ENCODE assay signal across 1 cellular context in the genomic region with DNA sequence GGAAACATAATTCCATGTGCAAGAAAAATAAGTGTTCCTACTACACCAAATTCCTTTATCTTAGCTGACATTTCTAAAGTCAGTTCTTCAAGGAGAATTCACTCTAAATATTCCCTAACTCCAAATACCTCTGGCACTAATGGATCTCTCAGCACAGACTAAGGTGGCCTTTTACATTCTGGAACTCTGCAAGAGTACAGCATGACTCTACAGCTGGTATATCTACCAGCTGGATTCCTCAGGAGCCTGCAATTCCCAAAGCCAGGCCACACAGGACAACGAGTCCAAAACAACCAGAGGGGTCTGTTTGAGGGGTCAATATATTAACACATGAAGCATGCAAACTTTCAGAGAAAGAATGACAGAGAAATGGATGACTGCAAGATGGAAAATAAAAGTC.
TF ChIP-seq lines count a peak whose summit lies in the region.

No MANE protein-coding gene starts in this region.

TF ChIP-seq in GM23338, 12 proteins besides CTCF, POLR2A, EP300 and RAD21 (continued from another document):
- TF ChIP-seq, protein P1, sequence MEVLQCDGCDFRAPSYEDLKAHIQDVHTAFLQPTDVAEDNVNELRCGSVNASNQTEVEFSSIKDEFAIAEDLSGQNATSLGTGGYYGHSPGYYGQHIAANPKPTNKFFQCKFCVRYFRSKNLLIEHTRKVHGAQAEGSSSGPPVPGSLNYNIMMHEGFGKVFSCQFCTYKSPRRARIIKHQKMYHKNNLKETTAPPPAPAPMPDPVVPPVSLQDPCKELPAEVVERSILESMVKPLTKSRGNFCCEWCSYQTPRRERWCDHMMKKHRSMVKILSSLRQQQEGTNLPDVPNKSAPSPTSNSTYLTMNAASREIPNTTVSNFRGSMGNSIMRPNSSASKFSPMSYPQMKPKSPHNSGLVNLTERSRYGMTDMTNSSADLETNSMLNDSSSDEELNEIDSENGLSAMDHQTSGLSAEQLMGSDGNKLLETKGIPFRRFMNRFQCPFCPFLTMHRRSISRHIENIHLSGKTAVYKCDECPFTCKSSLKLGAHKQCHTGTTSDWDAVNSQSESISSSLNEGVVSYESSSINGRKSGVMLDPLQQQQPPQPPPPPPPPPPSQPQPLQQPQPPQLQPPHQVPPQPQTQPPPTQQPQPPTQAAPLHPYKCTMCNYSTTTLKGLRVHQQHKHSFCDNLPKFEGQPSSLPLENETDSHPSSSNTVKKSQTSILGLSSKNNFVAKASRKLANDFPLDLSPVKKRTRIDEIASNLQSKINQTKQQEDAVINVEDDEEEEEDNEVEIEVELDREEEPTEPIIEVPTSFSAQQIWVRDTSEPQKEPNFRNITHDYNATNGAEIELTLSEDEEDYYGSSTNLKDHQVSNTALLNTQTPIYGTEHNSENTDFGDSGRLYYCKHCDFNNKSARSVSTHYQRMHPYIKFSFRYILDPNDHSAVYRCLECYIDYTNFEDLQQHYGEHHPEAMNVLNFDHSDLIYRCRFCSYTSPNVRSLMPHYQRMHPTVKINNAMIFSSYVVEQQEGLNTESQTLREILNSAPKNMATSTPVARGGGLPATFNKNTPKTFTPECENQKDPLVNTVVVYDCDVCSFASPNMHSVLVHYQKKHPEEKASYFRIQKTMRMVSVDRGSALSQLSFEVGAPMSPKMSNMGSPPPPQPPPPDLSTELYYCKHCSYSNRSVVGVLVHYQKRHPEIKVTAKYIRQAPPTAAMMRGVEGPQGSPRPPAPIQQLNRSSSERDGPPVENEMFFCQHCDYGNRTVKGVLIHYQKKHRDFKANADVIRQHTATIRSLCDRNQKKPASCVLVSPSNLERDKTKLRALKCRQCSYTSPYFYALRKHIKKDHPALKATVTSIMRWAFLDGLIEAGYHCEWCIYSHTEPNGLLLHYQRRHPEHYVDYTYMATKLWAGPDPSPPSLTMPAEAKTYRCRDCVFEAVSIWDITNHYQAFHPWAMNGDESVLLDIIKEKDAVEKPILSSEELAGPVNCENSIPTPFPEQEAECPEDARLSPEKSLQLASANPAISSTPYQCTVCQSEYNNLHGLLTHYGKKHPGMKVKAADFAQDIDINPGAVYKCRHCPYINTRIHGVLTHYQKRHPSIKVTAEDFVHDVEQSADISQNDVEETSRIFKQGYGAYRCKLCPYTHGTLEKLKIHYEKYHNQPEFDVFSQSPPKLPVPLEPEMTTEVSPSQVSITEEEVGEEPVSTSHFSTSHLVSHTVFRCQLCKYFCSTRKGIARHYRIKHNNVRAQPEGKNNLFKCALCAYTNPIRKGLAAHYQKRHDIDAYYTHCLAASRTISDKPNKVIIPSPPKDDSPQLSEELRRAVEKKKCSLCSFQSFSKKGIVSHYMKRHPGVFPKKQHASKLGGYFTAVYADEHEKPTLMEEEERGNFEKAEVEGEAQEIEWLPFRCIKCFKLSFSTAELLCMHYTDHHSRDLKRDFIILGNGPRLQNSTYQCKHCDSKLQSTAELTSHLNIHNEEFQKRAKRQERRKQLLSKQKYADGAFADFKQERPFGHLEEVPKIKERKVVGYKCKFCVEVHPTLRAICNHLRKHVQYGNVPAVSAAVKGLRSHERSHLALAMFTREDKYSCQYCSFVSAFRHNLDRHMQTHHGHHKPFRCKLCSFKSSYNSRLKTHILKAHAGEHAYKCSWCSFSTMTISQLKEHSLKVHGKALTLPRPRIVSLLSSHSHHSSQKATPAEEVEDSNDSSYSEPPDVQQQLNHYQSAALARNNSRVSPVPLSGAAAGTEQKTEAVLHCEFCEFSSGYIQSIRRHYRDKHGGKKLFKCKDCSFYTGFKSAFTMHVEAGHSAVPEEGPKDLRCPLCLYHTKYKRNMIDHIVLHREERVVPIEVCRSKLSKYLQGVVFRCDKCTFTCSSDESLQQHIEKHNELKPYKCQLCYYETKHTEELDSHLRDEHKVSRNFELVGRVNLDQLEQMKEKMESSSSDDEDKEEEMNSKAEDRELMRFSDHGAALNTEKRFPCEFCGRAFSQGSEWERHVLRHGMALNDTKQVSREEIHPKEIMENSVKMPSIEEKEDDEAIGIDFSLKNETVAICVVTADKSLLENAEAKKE (CRISPR knock-in tag; IDR thresholded peaks at IDR 0.05): no peak
- TF ChIP-seq, protein P2, sequence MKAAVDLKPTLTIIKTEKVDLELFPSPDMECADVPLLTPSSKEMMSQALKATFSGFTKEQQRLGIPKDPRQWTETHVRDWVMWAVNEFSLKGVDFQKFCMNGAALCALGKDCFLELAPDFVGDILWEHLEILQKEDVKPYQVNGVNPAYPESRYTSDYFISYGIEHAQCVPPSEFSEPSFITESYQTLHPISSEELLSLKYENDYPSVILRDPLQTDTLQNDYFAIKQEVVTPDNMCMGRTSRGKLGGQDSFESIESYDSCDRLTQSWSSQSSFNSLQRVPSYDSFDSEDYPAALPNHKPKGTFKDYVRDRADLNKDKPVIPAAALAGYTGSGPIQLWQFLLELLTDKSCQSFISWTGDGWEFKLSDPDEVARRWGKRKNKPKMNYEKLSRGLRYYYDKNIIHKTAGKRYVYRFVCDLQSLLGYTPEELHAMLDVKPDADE (IDR thresholded peaks at IDR 0.05): no peak
- no peak for TF ChIP-seq STAT1 (IDR thresholded peaks at IDR 0.05; ENCODE audit: unreplicated experiment)
- TF ChIP-seq, protein P3, sequence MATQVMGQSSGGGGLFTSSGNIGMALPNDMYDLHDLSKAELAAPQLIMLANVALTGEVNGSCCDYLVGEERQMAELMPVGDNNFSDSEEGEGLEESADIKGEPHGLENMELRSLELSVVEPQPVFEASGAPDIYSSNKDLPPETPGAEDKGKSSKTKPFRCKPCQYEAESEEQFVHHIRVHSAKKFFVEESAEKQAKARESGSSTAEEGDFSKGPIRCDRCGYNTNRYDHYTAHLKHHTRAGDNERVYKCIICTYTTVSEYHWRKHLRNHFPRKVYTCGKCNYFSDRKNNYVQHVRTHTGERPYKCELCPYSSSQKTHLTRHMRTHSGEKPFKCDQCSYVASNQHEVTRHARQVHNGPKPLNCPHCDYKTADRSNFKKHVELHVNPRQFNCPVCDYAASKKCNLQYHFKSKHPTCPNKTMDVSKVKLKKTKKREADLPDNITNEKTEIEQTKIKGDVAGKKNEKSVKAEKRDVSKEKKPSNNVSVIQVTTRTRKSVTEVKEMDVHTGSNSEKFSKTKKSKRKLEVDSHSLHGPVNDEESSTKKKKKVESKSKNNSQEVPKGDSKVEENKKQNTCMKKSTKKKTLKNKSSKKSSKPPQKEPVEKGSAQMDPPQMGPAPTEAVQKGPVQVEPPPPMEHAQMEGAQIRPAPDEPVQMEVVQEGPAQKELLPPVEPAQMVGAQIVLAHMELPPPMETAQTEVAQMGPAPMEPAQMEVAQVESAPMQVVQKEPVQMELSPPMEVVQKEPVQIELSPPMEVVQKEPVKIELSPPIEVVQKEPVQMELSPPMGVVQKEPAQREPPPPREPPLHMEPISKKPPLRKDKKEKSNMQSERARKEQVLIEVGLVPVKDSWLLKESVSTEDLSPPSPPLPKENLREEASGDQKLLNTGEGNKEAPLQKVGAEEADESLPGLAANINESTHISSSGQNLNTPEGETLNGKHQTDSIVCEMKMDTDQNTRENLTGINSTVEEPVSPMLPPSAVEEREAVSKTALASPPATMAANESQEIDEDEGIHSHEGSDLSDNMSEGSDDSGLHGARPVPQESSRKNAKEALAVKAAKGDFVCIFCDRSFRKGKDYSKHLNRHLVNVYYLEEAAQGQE (IDR thresholded peaks at IDR 0.05; ENCODE audit: unreplicated experiment): no peak
- TF ChIP-seq CREB1 (CRISPR knock-in tag; IDR thresholded peaks at IDR 0.05; ENCODE audit: low read depth): no peak
- TF ChIP-seq POLR2AphosphoS5 (IDR thresholded peaks at IDR 0.05; ENCODE audit: low read depth): no peak
- no peak for TF ChIP-seq EZH2 (IDR thresholded peaks at IDR 0.05; ENCODE audit: low read depth, unreplicated experiment)
- TF ChIP-seq EZH2phosphoT487 (IDR thresholded peaks at IDR 0.05; ENCODE audit: unreplicated experiment): no peak
- no peak for TF ChIP-seq NANOG (IDR thresholded peaks at IDR 0.05; ENCODE audit: borderline replicate concordance)
